In the genomic region with DNA sequence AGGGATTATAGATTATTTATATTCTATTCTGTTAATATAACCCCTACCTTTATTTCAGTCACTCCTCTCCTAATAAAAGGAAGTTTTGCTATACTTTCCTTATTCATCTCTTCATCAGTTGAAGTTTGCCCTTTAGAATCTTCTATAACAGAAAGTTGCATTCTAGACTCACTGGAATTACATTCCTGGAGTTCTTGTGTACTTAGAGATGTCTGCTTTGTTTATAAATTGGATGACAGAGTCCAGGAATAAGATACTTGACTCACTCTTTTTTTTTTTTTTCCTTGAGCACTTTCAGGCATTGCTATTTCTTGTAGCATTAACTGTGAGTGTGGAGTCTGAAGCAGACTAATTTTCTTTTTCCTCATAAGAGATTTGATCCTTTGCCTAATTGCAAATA, we compare ENCODE assay signal across 17 cellular contexts.
A peak's percentile ranks its signal among the peaks of the same experiment; 100 is the strongest.
DNase-seq lines count a peak whose midpoint lies in the region; ATAC-seq, FAIRE-seq and TF ChIP-seq lines count a peak whose summit lies in the region.
"Had no signal": no experiment of that assay in that cellular context is flagged by ENCODE, and none has a peak within 500 bp of the region (broad histone marks: within the 10 kb centered on the region; RNA-seq: fewer than 3 reads in every experiment).

No MANE protein-coding gene starts in this region.

- no peak for ATAC-seq in right lobe of liver
- ATAC-seq in aorta (ENCODE audit: low FRiP score), result no peak
- no peak for ATAC-seq in GM18868 (IDR thresholded peaks at IDR 0.05; ENCODE audit: unreplicated experiment)

- no peak for TF ChIP-seq CTCF in liver (IDR thresholded peaks at IDR 0.05; ENCODE audit: low read depth, low read length, missing input control)
- TF ChIP-seq CTCF in right lobe of liver (IDR thresholded peaks at IDR 0.05), result no peak
- TF ChIP-seq CTCF in bronchial epithelial cell (IDR thresholded peaks at IDR 0.05; ENCODE audit: insufficient read depth, low read length, severe bottlenecking), result no peak
- no peak for TF ChIP-seq CTCF in kidney epithelial cell (IDR thresholded peaks at IDR 0.05; ENCODE audit: insufficient read depth, low read length, poor library complexity, severe bottlenecking)
- no peak for TF ChIP-seq CTCF in esophagus squamous epithelium (IDR thresholded peaks at IDR 0.05)

- H3K36me3 ChIP-seq in liver (ENCODE audit: control insufficient read depth in 4 of 4, insufficient read depth in 3 of 4, low read depth in 1 of 4, low read length in 3 of 4), result no peaks in the 10 kb centered on the region
- H3K36me3 ChIP-seq in right lobe of liver, result no peaks in the 10 kb centered on the region
- no peaks in the 10 kb centered on the region for H3K36me3 ChIP-seq in bronchial epithelial cell (ENCODE audit: control insufficient read depth, insufficient read depth, low read length)
- no peaks in the 10 kb centered on the region for H3K36me3 ChIP-seq in kidney epithelial cell (ENCODE audit: control insufficient read depth, insufficient read depth, low read length)
- no peaks in the 10 kb centered on the region for H3K36me3 ChIP-seq in aorta (ENCODE audit: control insufficient read depth in 1 of 2, insufficient read depth in 2 of 2, low read length in 1 of 2)
- no peaks in the 10 kb centered on the region for H3K36me3 ChIP-seq in esophagus squamous epithelium
- H3K36me3 ChIP-seq: tibial nerve had no signal

- intact Hi-C loops in right lobe of liver (cut with DNase I), result no loop called here
- intact Hi-C loops in aorta (cut with DNase I), result no loop called here
- intact Hi-C loops in esophagus squamous epithelium (cut with DNase I), result no loop called here

- no peak for TF ChIP-seq RAD21 in liver (IDR thresholded peaks at IDR 0.05)

- H3K27me3 ChIP-seq in liver (ENCODE audit: control insufficient read depth in 4 of 4, insufficient read depth in 4 of 4, low read length in 3 of 4) (peaks cover 0 to 2% (median 0%) of the 10 kb centered on the region in 4 donors), right lobe of liver (no peaks in the 10 kb centered on the region), bronchial epithelial cell (ENCODE audit: control insufficient read depth, insufficient read depth, low read length) (no peaks in the 10 kb centered on the region), kidney epithelial cell (ENCODE audit: control insufficient read depth, insufficient read depth, low read length) (no peaks in the 10 kb centered on the region), aorta (ENCODE audit: control insufficient read depth in 1 of 2, insufficient read depth in 2 of 2, low read length in 1 of 2) (no peaks in the 10 kb centered on the region), esophagus squamous epithelium (no peaks in the 10 kb centered on the region)
- H3K27me3 ChIP-seq: tibial nerve had no signal

- DNase-seq in right lobe of liver, result no peak
- DNase-seq in bronchial epithelial cell (ENCODE audit: low read depth), result peak; percentile 4
- peak; percentile 47 for DNase-seq in kidney epithelial cell (ENCODE audit: low read depth)
- no peak for DNase-seq in aorta
- no peak for DNase-seq in esophagus squamous epithelium (lab: John Stamatoyannopoulos, UW)
- DNase-seq in NCI-H345 (lab: John Stamatoyannopoulos, UW), result no peak
- DNase-seq: activated effector memory CD4-positive, alpha-beta T cell treated with anti-CD3 and anti-CD28 coated beads, Interleukin-2, amount 50 U/mL, for 16 hours; DMS 273 treated with DMSO at 0.1 percent for 48 hours; H9; Kasumi-1; NCI-H1694; NCI-H510A treated with DMSO at 0.1 percent for 48 hours had no signal

- H3K9me3 ChIP-seq in liver (ENCODE audit: control insufficient read depth in 4 of 4, low read length in 3 of 4), result no peaks in the 10 kb centered on the region
- H3K9me3 ChIP-seq in right lobe of liver, result no peaks in the 10 kb centered on the region
- no peaks in the 10 kb centered on the region for H3K9me3 ChIP-seq in aorta (ENCODE audit: control insufficient read depth, low read length)
- no peaks in the 10 kb centered on the region for H3K9me3 ChIP-seq in esophagus squamous epithelium
- H3K9me3 ChIP-seq: tibial nerve had no signal

- H3K9ac ChIP-seq in liver (ENCODE audit: low read depth in 1 of 2, low read length in 2 of 2), result no peak overlapping the region

- no peak overlapping the region for H3K27ac ChIP-seq in liver (ENCODE audit: low read depth in 1 of 2, low read length in 2 of 2)
- H3K27ac ChIP-seq in right lobe of liver, result no peak overlapping the region
- H3K27ac ChIP-seq in aorta (ENCODE audit: low read depth in 1 of 2, low read length in 2 of 2), result no peak overlapping the region
- no peak overlapping the region for H3K27ac ChIP-seq in esophagus squamous epithelium
- H3K27ac ChIP-seq: 22Rv1, tibial nerve had no signal

- no peak for FAIRE-seq in bronchial epithelial cell (lab: Jason Lieb, UNC)
- FAIRE-seq: keratinocyte had no signal

- H3K4me1 ChIP-seq in liver (ENCODE audit: control insufficient read depth in 4 of 4, insufficient read depth in 4 of 4, low read length in 3 of 4), result no peaks in the 10 kb centered on the region
- H3K4me1 ChIP-seq in right lobe of liver, result no peaks in the 10 kb centered on the region
- H3K4me1 ChIP-seq in aorta (ENCODE audit: control insufficient read depth in 1 of 2, insufficient read depth in 2 of 2, low read length in 2 of 2), result no peaks in the 10 kb centered on the region
- no peaks in the 10 kb centered on the region for H3K4me1 ChIP-seq in esophagus squamous epithelium
- H3K4me1 ChIP-seq: tibial nerve had no signal

- no peak for TF ChIP-seq POLR2A in right lobe of liver (IDR thresholded peaks at IDR 0.05)
- TF ChIP-seq POLR2A in esophagus squamous epithelium (IDR thresholded peaks at IDR 0.05), result no peak

- H3K4me3 ChIP-seq in liver (ENCODE audit: low read depth in 1 of 3, low read length in 3 of 3) (no peak overlapping the region), right lobe of liver (no peak overlapping the region), bronchial epithelial cell (ENCODE audit: low read depth, low read length) (no peak overlapping the region), kidney epithelial cell (ENCODE audit: low read depth, low read length) (no peak overlapping the region), aorta (ENCODE audit: low read length in 2 of 2) (no peak overlapping the region), esophagus squamous epithelium (no peak overlapping the region)
- H3K4me3 ChIP-seq: tibial nerve had no signal

TF ChIP-seq in liver, 16 proteins besides CTCF, POLR2A, EP300 and RAD21:
- TF ChIP-seq EGR1 (IDR thresholded peaks at IDR 0.05; ENCODE audit: low read depth in 2 of 2), result no peak
- peak; percentile 12 for TF ChIP-seq NR2F2 (IDR thresholded peaks at IDR 0.05)
- TF ChIP-seq GABPA (IDR thresholded peaks at IDR 0.05 in 1 of 2, conservative IDR thresholded peaks at IDR 0.05 in 1 of 2), result no peak
- TF ChIP-seq FOXA1 (IDR thresholded peaks at IDR 0.05), result no peak
- no peak for TF ChIP-seq HNF4A (conservative IDR thresholded peaks at IDR 0.05)
- TF ChIP-seq, protein P1, sequence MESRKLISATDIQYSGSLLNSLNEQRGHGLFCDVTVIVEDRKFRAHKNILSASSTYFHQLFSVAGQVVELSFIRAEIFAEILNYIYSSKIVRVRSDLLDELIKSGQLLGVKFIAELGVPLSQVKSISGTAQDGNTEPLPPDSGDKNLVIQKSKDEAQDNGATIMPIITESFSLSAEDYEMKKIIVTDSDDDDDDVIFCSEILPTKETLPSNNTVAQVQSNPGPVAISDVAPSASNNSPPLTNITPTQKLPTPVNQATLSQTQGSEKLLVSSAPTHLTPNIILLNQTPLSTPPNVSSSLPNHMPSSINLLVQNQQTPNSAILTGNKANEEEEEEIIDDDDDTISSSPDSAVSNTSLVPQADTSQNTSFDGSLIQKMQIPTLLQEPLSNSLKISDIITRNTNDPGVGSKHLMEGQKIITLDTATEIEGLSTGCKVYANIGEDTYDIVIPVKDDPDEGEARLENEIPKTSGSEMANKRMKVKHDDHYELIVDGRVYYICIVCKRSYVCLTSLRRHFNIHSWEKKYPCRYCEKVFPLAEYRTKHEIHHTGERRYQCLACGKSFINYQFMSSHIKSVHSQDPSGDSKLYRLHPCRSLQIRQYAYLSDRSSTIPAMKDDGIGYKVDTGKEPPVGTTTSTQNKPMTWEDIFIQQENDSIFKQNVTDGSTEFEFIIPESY (IDR thresholded peaks at IDR 0.05), result no peak

Comparison
In these comparisons a context has a peak if more than half of its experiments do, and no peak if none do; other contexts are left out.
1. DNase-seq: peak in bronchial epithelial cell (single experiment) and kidney epithelial cell (single experiment); none in right lobe of liver (0 of 3), aorta (0 of 2), esophagus squamous epithelium (single experiment) and NCI-H345 (single experiment).